Comparison of ENCODE assay signal across 26 cellular contexts in genomic region chr6:1622220-1622841, GRCh38. TPM values are rescaled to one million over a fixed set of nuclear protein-coding genes. Genes with fewer than 3 reads are reported as not detected.
DNase-seq lines count a peak whose midpoint lies in the region; ATAC-seq and TF ChIP-seq lines count a peak whose summit lies in the region.
"Had no signal": no experiment of that assay in that cellular context is flagged by ENCODE, and none has a peak within 500 bp of the region (broad histone marks: within the 10 kb centered on the region; RNA-seq: fewer than 3 reads in every experiment).

No MANE protein-coding gene starts in this region.

- no peaks in the 10 kb centered on the region for H3K9me3 Mint-ChIP-seq in mesothelial cell of epicardium
- H3K9me3 Mint-ChIP-seq: activated CD4-positive, alpha-beta T cell treated with anti-CD3 and anti-CD28 coated beads, Interleukin-2, amount 10 ng/mL, durations not matched to agents 24 days and 14 days; activated naive CD8-positive, alpha-beta T cell treated with anti-CD3 and anti-CD28 coated beads for 36 hours; CD8-positive, alpha-beta memory T cell; HFFc6 had no signal

- peaks cover 69% of the 10 kb centered on the region for H3K27me3 Mint-ChIP-seq in mesothelial cell of epicardium (ENCODE audit: low read depth)

- peaks cover 71% of the 10 kb centered on the region for H3K4me1 Mint-ChIP-seq in mesothelial cell of epicardium

- ATAC-seq in HG03460 (IDR thresholded peaks at IDR 0.05; ENCODE audit: unreplicated experiment) (no peak), left colon (no peak)
- ATAC-seq: activated CD8-positive, alpha-beta memory T cell treated with anti-CD3 and anti-CD28 coated beads, Interleukin-2, amount 10 ng/mL, durations not matched to agents 7 days and 5 days; psoas muscle; stimulated activated naive CD8-positive, alpha-beta T cell treated with anti-CD3 and anti-CD28 coated beads, Interleukin-15, Interleukin-2, amounts not matched to agents 100 U/mL and 50 U/mL, for 24 hours had no signal

- intact Hi-C loops in left colon (cut with DNase I, micrococcal nuclease), result no loop called here

- no peak overlapping the region for H2AFZ ChIP-seq in hepatocyte

- H3K27ac ChIP-seq in thymus (ENCODE audit: low read depth) (peak overlapping the region; percentile 43), hepatocyte (no peak overlapping the region)
- H3K27ac ChIP-seq: left ventricle myocardium inferior, psoas muscle had no signal

- H3K27ac Mint-ChIP-seq in mesothelial cell of epicardium, result peak overlapping the region; percentile 18
- H3K27ac Mint-ChIP-seq: activated CD4-positive, alpha-beta T cell treated with anti-CD3 and anti-CD28 coated beads, Interleukin-2, amount 10 ng/mL, durations not matched to agents 24 days and 14 days; activated CD8-positive, alpha-beta memory T cell treated with anti-CD3 and anti-CD28 coated beads, Interleukin-2, amount 10 ng/mL, durations not matched to agents 7 days and 5 days; activated naive CD8-positive, alpha-beta T cell treated with anti-CD3 and anti-CD28 coated beads for 36 hours; HFFc6 had no signal

- H3K4me3 ChIP-seq in thymus (ENCODE audit: low read length) (no peak overlapping the region), hepatocyte (no peak overlapping the region)
- H3K4me3 ChIP-seq: left ventricle myocardium inferior, psoas muscle, tibial nerve had no signal

- no peak overlapping the region for H3K4me2 ChIP-seq in hepatocyte

- TF ChIP-seq CTCF in mesothelial cell of epicardium (IDR thresholded peaks at IDR 0.05; ENCODE audit: unreplicated experiment) (no peak), hepatocyte (IDR thresholded peaks at IDR 0.05; ENCODE audit: poor library complexity) (no peak)

- DNase-seq in SK-N-DZ (ENCODE audit: low spot score) (peak; percentile 60), fibroblast of gingiva (ENCODE audit: low read depth) (peak; percentile 13), mesothelial cell of epicardium (ENCODE audit: low spot score in 2 of 2, unreplicated experiment in 2 of 2) (no peak), left colon (no peak), NCI-H69 (lab: John Stamatoyannopoulos, UW) (no peak), hepatocyte (ENCODE audit: low spot score) (no peak)
- DNase-seq: activated CD4-positive, alpha-beta T cell treated with anti-CD3 and anti-CD28 coated beads, Interleukin-2, amount 10 ng/mL, durations not matched to agents 24 days and 14 days; activated CD8-positive, alpha-beta memory T cell treated with anti-CD3 and anti-CD28 coated beads, Interleukin-2, amount 10 ng/mL, durations not matched to agents 7 days and 5 days; activated naive CD8-positive, alpha-beta T cell treated with anti-CD3 and anti-CD28 coated beads for 36 hours; CD8-positive, alpha-beta memory T cell; DMS53; effector CD8-positive, alpha-beta T cell; GDM1; HFFc6; left ventricle myocardium inferior; NCI-H1048; NCI-H187 treated with DMSO at 0.1 percent for 48 hours; NCI-H2227 treated with DMSO at 0.1 percent for 48 hours; SIG-M5; stimulated activated CD4-positive, alpha-beta T cell treated with anti-CD3 and anti-CD28 coated beads, Interleukin-4, amount 100 ng/mL, for 4 hours; stimulated activated naive CD8-positive, alpha-beta T cell treated with anti-CD3 and anti-CD28 coated beads, Interleukin-15, Interleukin-2, amounts not matched to agents 100 U/mL and 50 U/mL, for 24 hours had no signal

- H3K9me2 ChIP-seq in hepatocyte (replicated peaks; ENCODE audit: insufficient read depth), result no peaks in the 10 kb centered on the region

- H3K36me3 Mint-ChIP-seq in mesothelial cell of epicardium, result no peaks in the 10 kb centered on the region

- H3K9me3 ChIP-seq in thymus (ENCODE audit: control insufficient read depth) (no peaks in the 10 kb centered on the region), hepatocyte (ENCODE audit: low read depth) (no peaks in the 10 kb centered on the region)
- H3K9me3 ChIP-seq: left ventricle myocardium inferior, psoas muscle, tibial nerve had no signal

- H3K4me1 ChIP-seq in thymus (ENCODE audit: control insufficient read depth, insufficient read depth, low read length) (peaks cover 5% of the 10 kb centered on the region), hepatocyte (ENCODE audit: insufficient read depth) (peaks cover 22% of the 10 kb centered on the region)

- H3K27me3 ChIP-seq in thymus (ENCODE audit: control insufficient read depth, insufficient read depth), result peaks cover 87% of the 10 kb centered on the region
- peaks cover 100% of the 10 kb centered on the region for H3K27me3 ChIP-seq in hepatocyte

- no peaks in the 10 kb centered on the region for H3K79me2 ChIP-seq in hepatocyte

- WGBS in thymus, result 93% methylated on average over 15 of the region's 15 CpGs
- WGBS in hepatocyte (ENCODE audit: low lambda C conversion rate, missing lambda C conversion rate), result 53% methylated on average over 15 of the region's 15 CpGs

- no peaks in the 10 kb centered on the region for H4K20me1 ChIP-seq in hepatocyte (ENCODE audit: insufficient read depth, poor library complexity, severe bottlenecking)

- H3K36me3 ChIP-seq in thymus (ENCODE audit: control insufficient read depth, insufficient read depth) (peaks cover 5% of the 10 kb centered on the region), hepatocyte (replicated peaks; ENCODE audit: insufficient read depth, low read depth) (no peaks in the 10 kb centered on the region)
- H3K36me3 ChIP-seq: left ventricle myocardium inferior had no signal

- no peak overlapping the region for H3K4me3 Mint-ChIP-seq in mesothelial cell of epicardium
- H3K4me3 Mint-ChIP-seq: activated CD4-positive, alpha-beta T cell treated with anti-CD3 and anti-CD28 coated beads, Interleukin-2, amount 10 ng/mL, durations not matched to agents 24 days and 14 days; activated CD8-positive, alpha-beta memory T cell treated with anti-CD3 and anti-CD28 coated beads, Interleukin-2, amount 10 ng/mL, durations not matched to agents 7 days and 5 days; activated naive CD8-positive, alpha-beta T cell treated with anti-CD3 and anti-CD28 coated beads for 36 hours; CD8-positive, alpha-beta memory T cell; HFFc6 had no signal

RNA-seq across cellular contexts. Expression of gene FOXC1, which starts 12.6 kb away (rescaled TPM):
- polyA plus RNA-seq in SK-N-DZ (2014; cell fraction: cytosol; rRNA removed), result 14.2 and 15.1 TPM in 2 replicates
- polyA plus RNA-seq in SK-N-DZ (2014; cell fraction: nucleus; rRNA removed), result 10.1 and 11.9 TPM in 2 replicates
- 49.8 to 52.2 TPM (median 50.5 TPM) in 3 replicates for total RNA-seq in mesothelial cell of epicardium
- 17.3 TPM for polyA plus RNA-seq in thymus
- total RNA-seq in left colon, result 1 to 10 TPM in 1 of 2 donors, under 1 TPM in 1; 0.82 to 1.5 TPM
- total RNA-seq in hepatocyte, result 1.1 and 1.2 TPM in 2 replicates
- 0.60 and 1.1 TPM in 2 replicates for polyA plus RNA-seq in hepatocyte
- total RNA-seq: activated naive CD8-positive, alpha-beta T cell treated with anti-CD3 and anti-CD28 coated beads for 36 hours; CD8-positive, alpha-beta memory T cell; T-helper 1 cell treated with Interleukin-12 subunit alpha and Interleukin-12 subunit beta and Interleukin-4 antibody, amounts not matched to agents 30 ng/mL and 1 ng/mL, for 36 hours had no signal
- polyA plus RNA-seq: CD8-positive, alpha-beta memory T cell had no signal

Comparison
In these comparisons a context has a peak if more than half of its experiments do, and no peak if none do; other contexts are left out.
1. DNase-seq: peak in SK-N-DZ (single experiment) and fibroblast of gingiva (single experiment); none in mesothelial cell of epicardium (0 of 2), left colon (0 of 2), NCI-H69 (single experiment) and hepatocyte (single experiment).
2. RNA of gene FOXC1, which starts 12.6 kb away (total RNA-seq): 49.8 to 52.2 TPM in mesothelial cell of epicardium; 0.82 to 1.5 TPM in left colon and 1.1 to 1.2 TPM in hepatocyte; every median in the first group is over 10 times any median in the second.